2 cellular contexts compared by ENCODE assay signal in the genomic region with DNA sequence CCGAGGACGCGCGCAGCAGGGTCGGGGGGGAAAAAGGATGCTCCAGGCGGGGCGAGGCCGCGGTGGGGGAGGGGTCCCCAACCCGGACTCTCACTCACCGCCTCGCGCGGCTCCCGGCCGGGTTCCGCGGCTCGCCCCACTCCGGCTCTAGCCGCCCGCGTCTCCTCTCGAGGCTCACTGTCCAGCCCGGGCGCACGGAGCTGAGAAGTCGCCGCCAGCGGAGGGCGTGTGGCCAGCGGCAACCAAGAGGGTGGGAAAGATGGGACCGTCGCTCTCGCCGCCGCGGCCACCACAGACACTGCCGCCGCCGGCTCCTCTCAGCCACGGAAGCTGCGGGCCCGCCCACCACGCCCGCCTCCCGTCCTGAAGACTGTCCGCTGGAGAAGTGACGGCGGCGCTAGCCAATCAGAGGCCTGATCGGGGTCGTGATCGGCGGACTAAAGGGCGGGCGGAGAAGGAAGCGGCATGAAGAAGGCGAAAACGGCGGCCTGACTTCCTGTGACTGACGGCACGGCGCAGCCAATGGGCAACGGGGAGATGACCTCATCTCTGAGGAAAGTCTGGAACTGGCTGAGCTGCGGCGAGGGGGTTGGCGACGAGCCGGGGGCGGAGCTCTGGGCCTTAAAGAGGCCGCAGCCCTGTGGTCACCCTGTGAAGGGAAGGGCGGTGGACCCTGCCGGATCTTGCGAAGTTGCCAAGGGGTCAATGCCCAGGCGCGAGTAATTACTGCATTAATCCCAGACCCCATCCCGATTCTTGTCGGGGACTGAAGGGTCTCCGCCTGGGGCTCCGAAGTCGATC.
A peak's percentile ranks its signal among the peaks of the same experiment; 100 is the strongest.
TF ChIP-seq lines count a peak whose summit lies in the region.

A gene (minus strand): TSS at position 340 of the 801 bp plus-strand sequence.

TF ChIP-seq in IMR-90, 13 proteins besides CTCF, POLR2A, EP300 and RAD21:
- TF ChIP-seq BHLHE40 (IDR thresholded peaks at IDR 0.05; ENCODE audit: low read depth, low read length) (0 out of 2 replicates have a peak, but pooled peaks have one; percentile 4), FOS (IDR thresholded peaks at IDR 0.05; ENCODE audit: low read depth, low read length) (peak; percentile 44; the same call in 1 of the 2 replicates), MXI1 (IDR thresholded peaks at IDR 0.05; ENCODE audit: borderline replicate concordance, low read depth, low read length) (peak; percentile 57; the same call in 1 of the 2 replicates), CEBPB (IDR thresholded peaks at IDR 0.05; ENCODE audit: low read depth, low read length) (no peak), MAZ (IDR thresholded peaks at IDR 0.05; ENCODE audit: borderline replicate concordance, low read depth, low read length) (peak; percentile 55; the same call in 1 of the 2 replicates), CHD1 (IDR thresholded peaks at IDR 0.05; ENCODE audit: low read depth, low read length) (0 out of 2 replicates have a peak, but pooled peaks have one; percentile 64)
- TF ChIP-seq, protein P1, sequence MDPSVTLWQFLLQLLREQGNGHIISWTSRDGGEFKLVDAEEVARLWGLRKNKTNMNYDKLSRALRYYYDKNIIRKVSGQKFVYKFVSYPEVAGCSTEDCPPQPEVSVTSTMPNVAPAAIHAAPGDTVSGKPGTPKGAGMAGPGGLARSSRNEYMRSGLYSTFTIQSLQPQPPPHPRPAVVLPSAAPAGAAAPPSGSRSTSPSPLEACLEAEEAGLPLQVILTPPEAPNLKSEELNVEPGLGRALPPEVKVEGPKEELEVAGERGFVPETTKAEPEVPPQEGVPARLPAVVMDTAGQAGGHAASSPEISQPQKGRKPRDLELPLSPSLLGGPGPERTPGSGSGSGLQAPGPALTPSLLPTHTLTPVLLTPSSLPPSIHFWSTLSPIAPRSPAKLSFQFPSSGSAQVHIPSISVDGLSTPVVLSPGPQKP (IDR thresholded peaks at IDR 0.05; ENCODE audit: borderline replicate concordance, low read depth, low read length) = no peak
- TF ChIP-seq, protein P2, sequence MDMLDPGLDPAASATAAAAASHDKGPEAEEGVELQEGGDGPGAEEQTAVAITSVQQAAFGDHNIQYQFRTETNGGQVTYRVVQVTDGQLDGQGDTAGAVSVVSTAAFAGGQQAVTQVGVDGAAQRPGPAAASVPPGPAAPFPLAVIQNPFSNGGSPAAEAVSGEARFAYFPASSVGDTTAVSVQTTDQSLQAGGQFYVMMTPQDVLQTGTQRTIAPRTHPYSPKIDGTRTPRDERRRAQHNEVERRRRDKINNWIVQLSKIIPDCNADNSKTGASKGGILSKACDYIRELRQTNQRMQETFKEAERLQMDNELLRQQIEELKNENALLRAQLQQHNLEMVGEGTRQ (IDR thresholded peaks at IDR 0.05; ENCODE audit: low read depth, low read length) = peak; percentile 36; the same call in 1 of the 2 replicates

TF ChIP-seq in endothelial cell of umbilical vein, 7 proteins besides CTCF, POLR2A, EP300 and RAD21:
- peak; percentile 67 for TF ChIP-seq JUN (IDR thresholded peaks at IDR 0.05; ENCODE audit: borderline replicate concordance, insufficient read depth, insufficient read length, low read depth)
- TF ChIP-seq, protein P3, sequence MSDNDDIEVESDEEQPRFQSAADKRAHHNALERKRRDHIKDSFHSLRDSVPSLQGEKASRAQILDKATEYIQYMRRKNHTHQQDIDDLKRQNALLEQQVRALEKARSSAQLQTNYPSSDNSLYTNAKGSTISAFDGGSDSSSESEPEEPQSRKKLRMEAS (IDR thresholded peaks at IDR 0.05; ENCODE audit: insufficient read depth, insufficient read length) = no peak
- peak; percentile 32 for TF ChIP-seq FOS (IDR thresholded peaks at IDR 0.05; ENCODE audit: borderline replicate concordance, insufficient read depth, low read length)
- no peak for TF ChIP-seq GATA2 (IDR thresholded peaks at IDR 0.05; ENCODE audit: insufficient read depth, insufficient read length, low read depth, low read length)
- TF ChIP-seq EZH2 (IDR thresholded peaks at IDR 0.05; ENCODE audit: borderline replicate concordance, low read depth, low read length, severe bottlenecking) = no peak
- no peak for TF ChIP-seq MYC (IDR thresholded peaks at IDR 0.05; ENCODE audit: low read depth, low read length)
- TF ChIP-seq POLR2AphosphoS5 (IDR thresholded peaks at IDR 0.05; ENCODE audit: insufficient read depth, low read depth, low read length) = peak; percentile 78
